In the genomic region with DNA sequence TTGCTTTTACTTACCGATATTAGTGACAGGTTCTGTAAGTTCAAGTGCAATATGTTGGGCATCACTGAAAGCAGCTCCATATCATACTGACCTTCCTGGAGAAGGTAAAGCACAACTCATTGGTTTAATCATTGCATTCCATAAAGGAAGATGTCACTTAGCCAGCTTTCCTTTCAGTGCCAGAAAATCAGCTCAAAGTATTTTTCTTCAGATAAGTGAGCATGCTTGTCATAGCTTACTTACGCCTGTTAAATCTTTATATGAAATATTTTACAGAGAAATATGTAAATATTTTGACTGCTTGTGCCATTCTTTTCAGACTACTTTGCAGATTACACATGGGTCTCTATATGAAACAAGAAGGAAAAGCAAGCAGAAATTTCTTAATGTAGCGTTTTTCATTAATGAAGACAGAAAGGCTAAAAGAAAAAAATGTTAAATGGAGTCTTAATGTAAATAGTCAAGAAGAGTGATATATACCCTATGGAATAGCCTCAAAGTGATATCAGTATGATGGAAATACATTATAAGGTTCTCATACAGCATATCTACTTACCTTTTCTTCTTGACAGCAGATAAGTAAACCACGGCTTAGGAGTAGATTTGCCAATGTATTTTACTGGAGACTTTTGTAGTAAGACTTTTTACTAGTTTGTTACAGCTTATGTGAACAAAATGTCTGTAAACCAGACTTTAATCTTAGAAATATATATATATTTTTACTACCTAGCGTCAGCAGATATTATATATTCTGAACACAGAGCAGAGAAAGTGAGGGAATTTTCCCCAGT, we compare ENCODE assay signal across 15 cellular contexts.
DNase-seq lines count a peak whose midpoint lies in the region; TF ChIP-seq lines count a peak whose summit lies in the region.
"Had no signal": no experiment of that assay in that cellular context is flagged by ENCODE, and none has a peak within 500 bp of the region (broad histone marks: within the 10 kb centered on the region; RNA-seq: fewer than 3 reads in every experiment).

No MANE protein-coding gene starts in this region.

- H3K27me3 ChIP-seq in ACC112 (ENCODE audit: insufficient read depth, low read length): no peaks in the 10 kb centered on the region
- H3K27me3 ChIP-seq in hepatocyte: no peaks in the 10 kb centered on the region
- no peaks in the 10 kb centered on the region for H3K27me3 ChIP-seq in suprapubic skin
- H3K27me3 ChIP-seq: ascending aorta had no signal

- peak overlapping the region; percentile 6 for H3K4me2 ChIP-seq in hepatocyte

- peak overlapping the region; percentile 95 for H3K27ac ChIP-seq in ACC112 (ENCODE audit: low read depth, low read length)
- H3K27ac ChIP-seq in hepatocyte: peak overlapping the region; percentile 62
- H3K27ac ChIP-seq in suprapubic skin: no peak overlapping the region
- H3K27ac ChIP-seq: left ventricle myocardium inferior had no signal

- H3K9me2 ChIP-seq in hepatocyte (replicated peaks; ENCODE audit: insufficient read depth): no peaks in the 10 kb centered on the region

- TF ChIP-seq POLR2A in suprapubic skin (IDR thresholded peaks at IDR 0.05): no peak

- TF ChIP-seq CTCF in hepatocyte (IDR thresholded peaks at IDR 0.05; ENCODE audit: poor library complexity) (no peak), suprapubic skin (IDR thresholded peaks at IDR 0.05) (no peak)

- peak overlapping the region; percentile 20 for H2AFZ ChIP-seq in ACC112 (ENCODE audit: low read length, unreplicated experiment)
- no peak overlapping the region for H2AFZ ChIP-seq in hepatocyte

- DNase-seq in HS-27A (ENCODE audit: low read depth) (peak; percentile 88), astrocyte of the hippocampus (ENCODE audit: low read depth, low spot score) (peak; percentile 80), hepatocyte (ENCODE audit: low spot score) (no peak), GOT3 (lab: John Stamatoyannopoulos, UW) (no peak), D341Med (ENCODE audit: low spot score) (no peak), suprapubic skin (ENCODE audit: low spot score in 2 of 2) (no peak)
- DNase-seq in stimulated activated CD4-positive, alpha-beta T cell treated with anti-CD3 and anti-CD28 coated beads, Interleukin-4, amount 100 ng/mL, for 1 hour: no peak
- DNase-seq: effector memory CD8-positive, alpha-beta T cell; hippocampal formation; left ventricle myocardium inferior; NCI-H1105 treated with DMSO at 0.1 percent for 48 hours; NCI-H526 treated with DMSO at 0.1 percent for 48 hours; T-helper 9 cell had no signal

- H3K4me3 ChIP-seq in ACC112 (ENCODE audit: low read depth, low read length): peak overlapping the region; percentile 55
- no peak overlapping the region for H3K4me3 ChIP-seq in hepatocyte
- no peak overlapping the region for H3K4me3 ChIP-seq in suprapubic skin
- H3K4me3 ChIP-seq: ascending aorta, left ventricle myocardium inferior had no signal

- no peak for TF ChIP-seq EP300 in suprapubic skin (IDR thresholded peaks at IDR 0.05)

- H3K36me3 ChIP-seq in ACC112 (ENCODE audit: insufficient read depth, low read length) (0 out of 2 replicates have a peak, but pooled peaks cover 4% of the 10 kb centered on the region), hepatocyte (replicated peaks; ENCODE audit: insufficient read depth, low read depth) (no peaks in the 10 kb centered on the region), suprapubic skin (no peaks in the 10 kb centered on the region)
- H3K36me3 ChIP-seq: ascending aorta, left ventricle myocardium inferior had no signal

- H3K4me1 ChIP-seq in ACC112 (ENCODE audit: control insufficient read depth, insufficient read depth, low read length, unreplicated experiment) (peaks cover 41% of the 10 kb centered on the region), hepatocyte (ENCODE audit: insufficient read depth) (peaks cover 3% of the 10 kb centered on the region), suprapubic skin (no peaks in the 10 kb centered on the region)
- H3K4me1 ChIP-seq: left ventricle myocardium inferior had no signal

- WGBS in hepatocyte (ENCODE audit: low lambda C conversion rate, missing lambda C conversion rate): 65% methylated on average over 5 of the region's 5 CpGs
- WGBS in suprapubic skin: 84% methylated on average over 5 of the region's 5 CpGs

- H3K79me2 ChIP-seq in ACC112 (ENCODE audit: control insufficient read depth, insufficient read depth, low read length, unreplicated experiment) (no peaks in the 10 kb centered on the region), hepatocyte (no peaks in the 10 kb centered on the region)

- H3K9me3 ChIP-seq in hepatocyte (ENCODE audit: low read depth) (no peaks in the 10 kb centered on the region), suprapubic skin (no peaks in the 10 kb centered on the region)
- H3K9me3 ChIP-seq: ascending aorta, left ventricle myocardium inferior had no signal

- H4K20me1 ChIP-seq in hepatocyte (ENCODE audit: insufficient read depth, poor library complexity, severe bottlenecking): no peaks in the 10 kb centered on the region

Comparison
In these comparisons a context has a peak if more than half of its experiments do, and no peak if none do; other contexts are left out.
1. DNase-seq: peak in HS-27A (single experiment) and astrocyte of the hippocampus (single experiment); none in hepatocyte (single experiment), GOT3 (single experiment), D341Med (single experiment), stimulated activated CD4-positive, alpha-beta T cell treated with anti-CD3 and anti-CD28 coated beads, Interleukin-4, amount 100 ng/mL, for 1 hour (single experiment) and suprapubic skin (0 of 2).